ENCODE assay signal across 28 cellular contexts in the genomic region with DNA sequence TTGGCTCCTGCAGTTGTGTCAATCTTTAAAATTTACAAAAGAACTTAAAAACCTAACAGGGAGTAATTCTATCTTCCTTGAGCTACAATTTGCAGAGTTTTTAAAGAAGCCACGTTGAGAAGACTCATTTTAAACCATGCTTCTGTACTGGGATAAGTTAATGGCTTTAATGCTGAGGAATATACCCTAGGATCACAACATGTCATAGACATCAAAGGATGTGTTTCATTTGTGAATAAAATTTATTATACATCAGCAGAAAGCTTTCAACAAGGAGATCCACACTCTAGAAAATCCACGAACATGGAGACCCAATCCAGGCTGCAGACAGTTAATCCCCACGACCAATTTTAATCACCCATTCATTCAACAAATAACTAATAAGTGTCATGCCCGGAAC.
"Had no signal": no experiment of that assay in that cellular context is flagged by ENCODE, and none has a peak within 500 bp of the region (broad histone marks: within the 10 kb centered on the region; RNA-seq: fewer than 3 reads in every experiment).

No MANE protein-coding gene starts in this region.

- H3K4me3 Mint-ChIP-seq: stimulated activated effector memory CD8-positive, alpha-beta T cell treated with anti-CD3 and anti-CD28 coated beads, Interleukin-12 subunit alpha, Interleukin-12 subunit beta, amount 100 ng/mL, for 72 hours; stimulated activated memory B cell treated with anti-CD40 and anti-IgM and Interleukin-4, amounts not matched to agents 10 μg/mL and 1 μg/mL and 100 μg/mL, for 72 hours; stimulated activated naive B cell treated with anti-CD40 and anti-IgM and Interleukin-4, amounts not matched to agents 10 μg/mL and 1 μg/mL and 100 μg/mL, for 72 hours; stimulated activated naive CD8-positive, alpha-beta T cell treated with anti-CD3 and anti-CD28 coated beads, Interleukin-15, amount 100 ng/mL, for 72 hours; stimulated activated naive CD8-positive, alpha-beta T cell treated with anti-CD3 and anti-CD28 coated beads, Interleukin-15, Interleukin-2, amounts not matched to agents 100 ng/mL and 50 ng/mL, for 24 hours; type B pancreatic cell had no signal

- H3K27me3 Mint-ChIP-seq: stimulated activated memory B cell treated with anti-CD40 and anti-IgM and Interleukin-4, amounts not matched to agents 10 μg/mL and 1 μg/mL and 100 μg/mL, for 72 hours; stimulated activated naive CD8-positive, alpha-beta T cell treated with anti-CD3 and anti-CD28 coated beads, Interleukin-15, amount 100 ng/mL, for 72 hours; stimulated activated naive CD8-positive, alpha-beta T cell treated with anti-CD3 and anti-CD28 coated beads, Interleukin-15, Interleukin-2, amounts not matched to agents 100 ng/mL and 50 ng/mL, for 24 hours; type B pancreatic cell had no signal

- ATAC-seq: stimulated activated effector memory CD8-positive, alpha-beta T cell treated with anti-CD3 and anti-CD28 coated beads, Interleukin-12 subunit alpha, Interleukin-12 subunit beta, amount 100 ng/mL, for 72 hours; stimulated activated memory B cell treated with anti-CD40 and anti-IgM and Interleukin-4, amounts not matched to agents 10 μg/mL and 1 μg/mL and 100 μg/mL, for 72 hours; stimulated activated naive B cell treated with anti-CD40 and anti-IgM and Interleukin-4, amounts not matched to agents 10 μg/mL and 1 μg/mL and 100 μg/mL, for 72 hours; stimulated activated naive CD8-positive, alpha-beta T cell treated with anti-CD3 and anti-CD28 coated beads, Interleukin-15, amount 100 ng/mL, for 72 hours; stimulated activated naive CD8-positive, alpha-beta T cell treated with anti-CD3 and anti-CD28 coated beads, Interleukin-15, Interleukin-2, amounts not matched to agents 100 U/mL and 50 U/mL, for 24 hours; upper lobe of right lung had no signal

- H3K27ac Mint-ChIP-seq: stimulated activated effector memory CD8-positive, alpha-beta T cell treated with anti-CD3 and anti-CD28 coated beads, Interleukin-12 subunit alpha, Interleukin-12 subunit beta, amount 100 ng/mL, for 72 hours; stimulated activated memory B cell treated with anti-CD40 and anti-IgM and Interleukin-4, amounts not matched to agents 10 μg/mL and 1 μg/mL and 100 μg/mL, for 72 hours; stimulated activated naive B cell treated with anti-CD40 and anti-IgM and Interleukin-4, amounts not matched to agents 10 μg/mL and 1 μg/mL and 100 μg/mL, for 72 hours; stimulated activated naive CD8-positive, alpha-beta T cell treated with anti-CD3 and anti-CD28 coated beads, Interleukin-15, amount 100 ng/mL, for 72 hours; stimulated activated naive CD8-positive, alpha-beta T cell treated with anti-CD3 and anti-CD28 coated beads, Interleukin-15, Interleukin-2, amounts not matched to agents 100 ng/mL and 50 ng/mL, for 24 hours; type B pancreatic cell had no signal

- H3K4me3 ChIP-seq: stomach, suprapubic skin, testis, thoracic aorta, thyroid gland, tibial artery, tibial nerve, transverse colon, upper lobe of left lung, upper lobe of right lung, uterus, vagina had no signal

- H3K9me3 ChIP-seq: stomach, suprapubic skin, testis, thoracic aorta, thyroid gland, tibial artery, tibial nerve, transverse colon, upper lobe of left lung, upper lobe of right lung, uterus, vagina had no signal

- H3K4me1 Mint-ChIP-seq: stimulated activated effector memory CD8-positive, alpha-beta T cell treated with anti-CD3 and anti-CD28 coated beads, Interleukin-12 subunit alpha, Interleukin-12 subunit beta, amount 100 ng/mL, for 72 hours; stimulated activated memory B cell treated with anti-CD40 and anti-IgM and Interleukin-4, amounts not matched to agents 10 μg/mL and 1 μg/mL and 100 μg/mL, for 72 hours; stimulated activated naive B cell treated with anti-CD40 and anti-IgM and Interleukin-4, amounts not matched to agents 10 μg/mL and 1 μg/mL and 100 μg/mL, for 72 hours; stimulated activated naive CD8-positive, alpha-beta T cell treated with anti-CD3 and anti-CD28 coated beads, Interleukin-15, amount 100 ng/mL, for 72 hours had no signal

- H3K4me1 ChIP-seq: stomach, suprapubic skin, testis, thyroid gland, tibial artery, tibial nerve, transverse colon, upper lobe of left lung, upper lobe of right lung, uterus, vagina had no signal

- H3K36me3 ChIP-seq: stomach, suprapubic skin, thoracic aorta, thyroid gland, tibial artery, tibial nerve, transverse colon, upper lobe of left lung, upper lobe of right lung, uterus, vagina had no signal

- H3K36me3 Mint-ChIP-seq: stimulated activated effector memory CD8-positive, alpha-beta T cell treated with anti-CD3 and anti-CD28 coated beads, Interleukin-12 subunit alpha, Interleukin-12 subunit beta, amount 100 ng/mL, for 72 hours; stimulated activated memory B cell treated with anti-CD40 and anti-IgM and Interleukin-4, amounts not matched to agents 10 μg/mL and 1 μg/mL and 100 μg/mL, for 72 hours; stimulated activated naive B cell treated with anti-CD40 and anti-IgM and Interleukin-4, amounts not matched to agents 10 μg/mL and 1 μg/mL and 100 μg/mL, for 72 hours; type B pancreatic cell had no signal

- H3K9me3 Mint-ChIP-seq: stimulated activated effector memory CD8-positive, alpha-beta T cell treated with anti-CD3 and anti-CD28 coated beads, Interleukin-12 subunit alpha, Interleukin-12 subunit beta, amount 100 ng/mL, for 72 hours; stimulated activated naive CD8-positive, alpha-beta T cell treated with anti-CD3 and anti-CD28 coated beads, Interleukin-15, amount 100 ng/mL, for 72 hours; stimulated activated naive CD8-positive, alpha-beta T cell treated with anti-CD3 and anti-CD28 coated beads, Interleukin-15, Interleukin-2, amounts not matched to agents 100 ng/mL and 50 ng/mL, for 24 hours; type B pancreatic cell had no signal

- DNase-seq: stimulated activated CD4-positive, alpha-beta T cell treated with anti-CD3 and anti-CD28 coated beads, Interleukin-2, amount 100 ng/mL, for 48 hours; stimulated activated CD4-positive, alpha-beta T cell treated with anti-CD3 and anti-CD28 coated beads, Interleukin-4, amount 100 ng/mL, for 1 hour; stimulated activated CD4-positive, alpha-beta T cell treated with anti-CD3 and anti-CD28 coated beads, Interleukin-4, amount 100 ng/mL, for 24 hours; stimulated activated CD4-positive, alpha-beta T cell treated with anti-CD3 and anti-CD28 coated beads, Interleukin-4, amount 100 ng/mL, for 4 hours; stimulated activated CD8-positive, alpha-beta memory T cell treated with anti-CD3 and anti-CD28 coated beads, Interleukin-4, amount 100 ng/mL, for 48 hours; stimulated activated naive B cell treated with anti-CD40 and anti-IgM and Interleukin-4, amounts not matched to agents 10 μg/mL and 1 μg/mL and 100 μg/mL, for 72 hours; stimulated activated naive CD4-positive, alpha-beta T cell; stimulated activated naive CD4-positive, alpha-beta T cell treated with Interleukin-2 at 50 U/mL for 16 hours; stimulated activated naive CD8-positive, alpha-beta T cell treated with anti-CD3 and anti-CD28 coated beads, Interleukin-15, amount 100 ng/mL, for 72 hours; stimulated activated naive CD8-positive, alpha-beta T cell treated with anti-CD3 and anti-CD28 coated beads, Interleukin-15, Interleukin-2, amounts not matched to agents 100 U/mL and 50 U/mL, for 24 hours; stomach; substantia nigra; testis; thyroid gland; tibial artery; transverse colon; trophoblast cell; upper lobe of right lung; uterus had no signal

- H3K27ac ChIP-seq: stomach, suprapubic skin, testis, thoracic aorta, thyroid gland, tibial artery, tibial nerve, transverse colon, upper lobe of left lung, upper lobe of right lung, uterus, vagina had no signal

- H3K27me3 ChIP-seq: stomach, suprapubic skin, testis, thyroid gland, tibial artery, tibial nerve, transverse colon, upper lobe of left lung, upper lobe of right lung, uterus, vagina had no signal
